In genomic region chr16:66004706-66005105, GRCh38 we compare ENCODE assay signal across 19 cellular contexts.
DNase-seq lines count a peak whose midpoint lies in the region; TF ChIP-seq lines count a peak whose summit lies in the region.
"Had no signal": no experiment of that assay in that cellular context is flagged by ENCODE, and none has a peak within 500 bp of the region (broad histone marks: within the 10 kb centered on the region; RNA-seq: fewer than 3 reads in every experiment).

No MANE protein-coding gene starts in this region.

- no peaks in the 10 kb centered on the region for H3K79me2 ChIP-seq in osteoblast (ENCODE audit: insufficient read depth, low read length)

- peaks cover 14% of the 10 kb centered on the region for H3K4me1 ChIP-seq in osteoblast (ENCODE audit: insufficient read depth, low read length)

- H3K36me3 ChIP-seq in osteoblast (ENCODE audit: insufficient read depth, low read length): no peaks in the 10 kb centered on the region
- H3K36me3 ChIP-seq: BLaER1 treated with 17β-estradiol and CSF1 and Interleukin-3, amounts not matched to agents 10 nM and 100 nM had no signal

- H3K9me3 ChIP-seq in osteoblast (ENCODE audit: low read depth, low read length): no peaks in the 10 kb centered on the region
- H3K9me3 ChIP-seq: BLaER1 treated with 17β-estradiol and CSF1 and Interleukin-3, amounts not matched to agents 10 nM and 100 nM; SK-N-SH had no signal

- no peak overlapping the region for H2AFZ ChIP-seq in osteoblast (ENCODE audit: low read length)

- TF ChIP-seq CTCF in AG10803 (conservative IDR thresholded peaks at IDR 0.05; ENCODE audit: low read length): no peak
- TF ChIP-seq CTCF in fibroblast of the aortic adventitia (IDR thresholded peaks at IDR 0.05; ENCODE audit: insufficient read depth, low read length): no peak
- no peak for TF ChIP-seq CTCF in osteoblast (IDR thresholded peaks at IDR 0.05; ENCODE audit: extremely low read depth, low read depth, low read length)

- no peaks in the 10 kb centered on the region for H3K27me3 ChIP-seq in osteoblast (ENCODE audit: insufficient read depth, low read length)
- H3K27me3 ChIP-seq: BLaER1 treated with 17β-estradiol and CSF1 and Interleukin-3, amounts not matched to agents 10 nM and 100 nM had no signal

- no peak for TF ChIP-seq POLR2A in erythroblast (IDR thresholded peaks at IDR 0.05; ENCODE audit: low read length)

- H3K4me3 ChIP-seq in AG10803 (ENCODE audit: low read length) (no peak overlapping the region), fibroblast of the aortic adventitia (ENCODE audit: low read depth, low read length) (no peak overlapping the region), osteoblast (ENCODE audit: insufficient read depth, low read length) (no peak overlapping the region)
- H3K4me3 ChIP-seq: BLaER1 treated with 17β-estradiol and CSF1 and Interleukin-3, amounts not matched to agents 10 nM and 100 nM had no signal

- no peak overlapping the region for H3K27ac ChIP-seq in osteoblast (ENCODE audit: low read depth, low read length)
- H3K27ac ChIP-seq: BLaER1 treated with 17β-estradiol and CSF1 and Interleukin-3, amounts not matched to agents 10 nM and 100 nM had no signal

- DNase-seq in AG10803 (ENCODE audit: low read depth) (peak; percentile 47), RPMI7951 (ENCODE audit: low read depth) (peak; percentile 42), fibroblast of the aortic adventitia (ENCODE audit: low read depth) (peak; percentile 50), osteoblast (ENCODE audit: insufficient read length, low spot score, missing footprints) (peak; percentile 53), erythroblast (lab: John Stamatoyannopoulos, UW) (no peak), NCI-H82 (lab: John Stamatoyannopoulos, UW) (no peak), MV-4-11 (lab: John Stamatoyannopoulos, UW) (no peak)
- DNase-seq in stimulated activated CD4-positive, alpha-beta T cell treated with anti-CD3 and anti-CD28 coated beads, Interleukin-2, amount 100 ng/mL, for 24 hours: no peak
- DNase-seq: Calu3; CD8-positive, alpha-beta T cell; H7; HFFc6; KG1; NCI-H1436 treated with DMSO at 0.1 percent for 48 hours; NCI-H2029 treated with DMSO at 0.1 percent for 48 hours; NK-92 treated with Interleukin-12 subunit alpha and Interleukin-12 subunit beta, amount 100 ng/mL, for 24 hours; SHP77 treated with DMSO at 0.1 percent for 48 hours; SK-N-SH had no signal

- no peaks in the 10 kb centered on the region for H4K20me1 ChIP-seq in osteoblast (ENCODE audit: insufficient read depth, low read length)
- H4K20me1 ChIP-seq: BLaER1 treated with 17β-estradiol and CSF1 and Interleukin-3, amounts not matched to agents 10 nM and 100 nM had no signal

- no peak overlapping the region for H3K4me2 ChIP-seq in osteoblast (ENCODE audit: insufficient read depth, low read length)
- H3K4me2 ChIP-seq: BLaER1 treated with 17β-estradiol and CSF1 and Interleukin-3, amounts not matched to agents 10 nM and 100 nM; SK-N-SH had no signal

Comparison
In these comparisons a context has a peak if more than half of its experiments do, and no peak if none do; other contexts are left out.
1. DNase-seq: peak in AG10803 (single experiment), RPMI7951 (single experiment), fibroblast of the aortic adventitia (single experiment) and osteoblast (single experiment); none in erythroblast (0 of 2), NCI-H82 (single experiment), stimulated activated CD4-positive, alpha-beta T cell treated with anti-CD3 and anti-CD28 coated beads, Interleukin-2, amount 100 ng/mL, for 24 hours (0 of 2) and MV-4-11 (single experiment).